Comparison of ENCODE assay signal across 8 cellular contexts in genomic region chr17:44198721-44199552, GRCh38. TPM values are rescaled to one million over a fixed set of nuclear protein-coding genes. Genes with fewer than 3 reads are reported as not detected.
DNase-seq lines count a peak whose midpoint lies in the region; ATAC-seq and TF ChIP-seq lines count a peak whose summit lies in the region.

No MANE protein-coding gene starts in this region.

- peaks cover 4% of the 10 kb centered on the region for H3K27me3 Mint-ChIP-seq in nephron progenitor cell (ENCODE audit: low read depth, poor library complexity)

- peak overlapping the region; percentile 82 for H3K4me3 Mint-ChIP-seq in nephron progenitor cell

- peak overlapping the region; percentile 82 for H3K27ac ChIP-seq in Panc1 (ENCODE audit: low read length)
- H3K27ac ChIP-seq in aorta (ENCODE audit: low read depth in 1 of 2, low read length in 2 of 2) = peak overlapping the region; percentile 73 to 84

- H3K9me3 ChIP-seq in Panc1 (ENCODE audit: control insufficient read depth, insufficient read depth, low read depth, low read length) (no peaks in the 10 kb centered on the region), aorta (ENCODE audit: control insufficient read depth, low read length) (no peaks in the 10 kb centered on the region)

- WGBS in aorta, 2 donors = 1% methylated on average over 40 to 68 of the region's 68 CpGs

- ATAC-seq in GM18907 (IDR thresholded peaks at IDR 0.05; ENCODE audit: unreplicated experiment) (peak; percentile 23), HG03095 (IDR thresholded peaks at IDR 0.05; ENCODE audit: unreplicated experiment) (peak; percentile 13), Panc1 (peak; percentile 35), aorta (ENCODE audit: low FRiP score) (peak; percentile 41)

- in situ Hi-C loops in Panc1 (cut with HindIII; ENCODE audit: low pct_unique_long_range_greater_than_20kb, low sequenced_read_pairs) = no loop called here

- H3K27me3 ChIP-seq in Panc1 (ENCODE audit: control insufficient read depth, insufficient read depth, low read length) (no peaks in the 10 kb centered on the region), aorta (ENCODE audit: control insufficient read depth in 1 of 2, insufficient read depth in 2 of 2, low read length in 1 of 2) (no peaks in the 10 kb centered on the region)

- H3K36me3 ChIP-seq in Panc1 (ENCODE audit: control insufficient read depth, insufficient read depth, low read length) (no peaks in the 10 kb centered on the region; the same call in none of the 2 replicates), aorta (ENCODE audit: control insufficient read depth in 1 of 2, insufficient read depth in 2 of 2, low read length in 1 of 2) (peaks cover 0 to 2% of the 10 kb centered on the region in 2 donors)

- H3K4me3 ChIP-seq in AG04449 (ENCODE audit: low read depth, low read length) (peak overlapping the region; percentile 79), Panc1 (ENCODE audit: low read depth in 2 of 2, low read length in 2 of 2) (peak overlapping the region; percentile 70 to 75), foreskin fibroblast (ENCODE audit: low read depth in 1 of 2, low read length in 2 of 2) (peak overlapping the region; percentile 80 to 89), aorta (ENCODE audit: low read length in 2 of 2) (peak overlapping the region; percentile 92 to 99)

- BruUV-seq in Panc1 (replicated peaks; lab: Mats Ljungman, UMichigan) = no TSS peak

- no peaks in the 10 kb centered on the region for H3K9me3 Mint-ChIP-seq in nephron progenitor cell

- H3K4me1 Mint-ChIP-seq in nephron progenitor cell = peaks cover 42% of the 10 kb centered on the region

- H3K4me1 ChIP-seq in Panc1 (ENCODE audit: control insufficient read depth, insufficient read depth, low read length) = peaks cover 14% of the 10 kb centered on the region
- H3K4me1 ChIP-seq in aorta (ENCODE audit: control insufficient read depth in 1 of 2, insufficient read depth in 2 of 2, low read length in 2 of 2) = no peaks in the 10 kb centered on the region

- CTCF ChIA-PET in AG04449 (lab: Yijun Ruan, JAX) (interaction anchor here (1.0 to 2.4 kb wide), 8 partner anchors 10 to 160 kb away, joined by 3 to 15 read pairs (median 6); no protein-coding TSS in a partner anchor), Panc1 (lab: Charles Lee) (interaction anchor here (0.6 kb wide), 1 partner anchor 20 kb away, joined by 5 read pairs; no protein-coding TSS in a partner anchor)

- no peak for DNase-seq in AG04449 (ENCODE audit: low read depth, low spot score)
- DNase-seq in Panc1 (ENCODE audit: low read depth, low spot score) = no peak
- DNase-seq in activated effector memory CD4-positive, alpha-beta T cell treated with anti-CD3 and anti-CD28 coated beads, Interleukin-2, amount 50 U/mL, for 16 hours = peak; percentile 86
- DNase-seq in foreskin fibroblast = peak; percentile 37 to 72
- DNase-seq in nephron progenitor cell = peak; percentile 72
- DNase-seq in aorta = peak; percentile 77 to 86

- peaks cover 40% of the 10 kb centered on the region for H3K36me3 Mint-ChIP-seq in nephron progenitor cell (ENCODE audit: low read depth)

- POLR2A ChIA-PET in AG04449 (lab: Yijun Ruan, JAX) = interaction anchor here (0.6 to 2.0 kb wide), 7 partner anchors 9 to 200 kb away, joined by 3 to 10 read pairs (median 3); partner anchors contain the start of genes TMUB2 and UBTF
- POLR2A ChIA-PET in Panc1 (lab: Charles Lee) = no interaction called here

- intact Hi-C loops in Panc1 (cut with micrococcal nuclease; ENCODE audit: unreplicated experiment) (no loop called here), aorta (cut with DNase I) (no loop called here)

- H3K27ac Mint-ChIP-seq in nephron progenitor cell = no peak overlapping the region

- TF ChIP-seq CTCF in AG04449 (IDR thresholded peaks at IDR 0.05; ENCODE audit: insufficient read depth, low read length, missing control alignments) (no peak), Panc1 (IDR thresholded peaks at IDR 0.05) (no peak), foreskin fibroblast (IDR thresholded peaks at IDR 0.05; ENCODE audit: low read depth, low read length) (no peak), nephron progenitor cell (IDR thresholded peaks at IDR 0.05) (no peak)

RNA-seq across cellular contexts. Expression of gene ATXN7L3, which starts 0.7 kb away (rescaled TPM):
- total RNA-seq in Panc1 (2021; ENCODE audit: unreplicated experiment) (69.8 TPM), aorta (10 to 100 TPM; 62.9 to 67.5 TPM)
- polyA plus RNA-seq in Panc1 (2012; ENCODE audit: insufficient read length) = 57.4 TPM
- polyA plus RNA-seq in aorta = 10 to 100 TPM; 18.7 to 35.7 TPM

RNA-seq across cellular contexts. Expression of gene TMUB2, which starts 12.2 kb away (rescaled TPM):
- total RNA-seq in Panc1 (2021; ENCODE audit: unreplicated experiment) (30.7 TPM), aorta (10 to 100 TPM; 25.8 to 39.7 TPM)
- polyA plus RNA-seq in Panc1 (2012; ENCODE audit: insufficient read length) = 31.4 TPM
- 10 to 100 TPM; 13.4 to 59.8 TPM for polyA plus RNA-seq in aorta

RNA-seq across cellular contexts. Expression of gene UBTF, which starts 20.5 kb away (rescaled TPM):
- total RNA-seq in Panc1 (2021; ENCODE audit: unreplicated experiment) = 116 TPM
- 100.0 TPM for polyA plus RNA-seq in Panc1 (2012; ENCODE audit: insufficient read length)
- total RNA-seq in aorta = 10 to 100 TPM; 39.1 to 75.4 TPM
- polyA plus RNA-seq in aorta = 10 to 100 TPM; 26.5 to 45.9 TPM

RNA-seq across cellular contexts. Expression of gene ASB16, which starts 28.4 kb away (rescaled TPM):
- total RNA-seq in Panc1 (2021; ENCODE audit: unreplicated experiment) (not detected), aorta (1 to 10 TPM; 1.4 to 2.1 TPM)
- 1.5 TPM for polyA plus RNA-seq in Panc1 (2012; ENCODE audit: insufficient read length)
- 1 to 10 TPM in 1 of 2 donors, under 1 TPM in 1; 0.88 to 1.4 TPM for polyA plus RNA-seq in aorta

RNA-seq across cellular contexts. Expression of gene HROB, which starts 57.2 kb away (rescaled TPM):
- total RNA-seq in Panc1 (2021; ENCODE audit: unreplicated experiment) (7.8 TPM), aorta (1 to 10 TPM in 1 of 2 donors, under 1 TPM in 1; 0.58 to 1.3 TPM)
- 2.7 TPM for polyA plus RNA-seq in Panc1 (2012; ENCODE audit: insufficient read length)
- 1 to 10 TPM in 1 of 2 donors, not detected in 1; 1.7 TPM for polyA plus RNA-seq in aorta

Comparison
In these comparisons a context has a peak if more than half of its experiments do, and no peak if none do; other contexts are left out.
1. DNase-seq: peak in activated effector memory CD4-positive, alpha-beta T cell treated with anti-CD3 and anti-CD28 coated beads, Interleukin-2, amount 50 U/mL, for 16 hours (single experiment), foreskin fibroblast (2 of 2), nephron progenitor cell (single experiment) and aorta (2 of 2); none in AG04449 (single experiment) and Panc1 (single experiment).
2. Peak in every context shown above with its lines, with median percentiles within 50 percentile points of each other: H3K4me3 ChIP-seq and ATAC-seq.